Comparison of ENCODE assay signal across 17 cellular contexts in genomic region chr1:172137703-172138102, GRCh38.
"Had no signal": no experiment of that assay in that cellular context is flagged by ENCODE, and none has a peak within 500 bp of the region (broad histone marks: within the 10 kb centered on the region; RNA-seq: fewer than 3 reads in every experiment).

No MANE protein-coding gene starts in this region.

- H3K4me3 ChIP-seq: left lung, pancreas had no signal

- H3K4me1 Mint-ChIP-seq: T-helper 17 cell had no signal

- H3K36me3 Mint-ChIP-seq: activated naive CD4-positive, alpha-beta T cell treated with anti-CD3 and anti-CD28 coated beads, Interleukin-2, amount 50 U/mL, for 72 hours; memory B cell; stimulated activated effector memory CD8-positive, alpha-beta T cell treated with anti-CD3 and anti-CD28 coated beads, Interleukin-12 subunit alpha, Interleukin-12 subunit beta, amount 100 ng/mL, for 72 hours had no signal

- H3K27me3 ChIP-seq: heart left ventricle, left lung, pancreas had no signal

- H3K27ac ChIP-seq: left lung, pancreas had no signal

- H3K9me3 ChIP-seq: heart left ventricle, left lung, pancreas had no signal

- DNase-seq: activated CD4-positive, alpha-beta T cell treated with anti-CD3 and anti-CD28 coated beads, Interleukin-2, amount 10 ng/mL, durations not matched to agents 7 days and 5 days; activated CD4-positive, CD25-positive, alpha-beta regulatory T cell; activated effector memory CD4-positive, alpha-beta T cell treated with anti-CD3 and anti-CD28 coated beads, Interleukin-2, amount 50 U/mL, for 16 hours; activated T-cell treated with anti-CD3 and anti-CD28 coated beads, Interleukin-2, amount 50 U/mL, for 1 hour; amygdala; foreskin melanocyte; heart left ventricle; islet precursor cell; left lung; pancreas; T-helper 17 cell had no signal

- H3K4me3 Mint-ChIP-seq: activated CD4-positive, alpha-beta T cell treated with anti-CD3 and anti-CD28 coated beads, Interleukin-2, amount 10 ng/mL, durations not matched to agents 7 days and 5 days; memory B cell; neural crest cell; stimulated activated effector memory CD8-positive, alpha-beta T cell treated with anti-CD3 and anti-CD28 coated beads, Interleukin-12 subunit alpha, Interleukin-12 subunit beta, amount 100 ng/mL, for 72 hours; T-helper 17 cell; type B pancreatic cell had no signal

- H3K4me1 ChIP-seq: left lung, pancreas had no signal

- ATAC-seq: activated naive CD4-positive, alpha-beta T cell treated with anti-CD3 and anti-CD28 coated beads, Interleukin-2, amount 50 U/mL, for 72 hours; esophagus mucosa; left lung; pancreas; stimulated activated effector memory CD8-positive, alpha-beta T cell treated with anti-CD3 and anti-CD28 coated beads, Interleukin-12 subunit alpha, Interleukin-12 subunit beta, amount 100 ng/mL, for 72 hours; T-helper 17 cell had no signal

- H3K27me3 Mint-ChIP-seq: activated CD4-positive, alpha-beta T cell treated with anti-CD3 and anti-CD28 coated beads, Interleukin-2, amount 10 ng/mL, durations not matched to agents 7 days and 5 days; memory B cell; T-helper 17 cell; type B pancreatic cell had no signal

- H3K36me3 ChIP-seq: left lung, pancreas had no signal

- H3K9me3 Mint-ChIP-seq: activated CD4-positive, alpha-beta T cell treated with anti-CD3 and anti-CD28 coated beads, Interleukin-2, amount 10 ng/mL, durations not matched to agents 7 days and 5 days; activated naive CD4-positive, alpha-beta T cell treated with anti-CD3 and anti-CD28 coated beads, Interleukin-2, amount 50 U/mL, for 72 hours; memory B cell; stimulated activated effector memory CD8-positive, alpha-beta T cell treated with anti-CD3 and anti-CD28 coated beads, Interleukin-12 subunit alpha, Interleukin-12 subunit beta, amount 100 ng/mL, for 72 hours had no signal

- H3K27ac Mint-ChIP-seq: activated CD4-positive, alpha-beta T cell treated with anti-CD3 and anti-CD28 coated beads, Interleukin-2, amount 10 ng/mL, durations not matched to agents 7 days and 5 days; activated naive CD4-positive, alpha-beta T cell treated with anti-CD3 and anti-CD28 coated beads, Interleukin-2, amount 50 U/mL, for 72 hours; memory B cell; stimulated activated effector memory CD8-positive, alpha-beta T cell treated with anti-CD3 and anti-CD28 coated beads, Interleukin-12 subunit alpha, Interleukin-12 subunit beta, amount 100 ng/mL, for 72 hours; T-helper 17 cell; type B pancreatic cell had no signal
